In the genomic region with DNA sequence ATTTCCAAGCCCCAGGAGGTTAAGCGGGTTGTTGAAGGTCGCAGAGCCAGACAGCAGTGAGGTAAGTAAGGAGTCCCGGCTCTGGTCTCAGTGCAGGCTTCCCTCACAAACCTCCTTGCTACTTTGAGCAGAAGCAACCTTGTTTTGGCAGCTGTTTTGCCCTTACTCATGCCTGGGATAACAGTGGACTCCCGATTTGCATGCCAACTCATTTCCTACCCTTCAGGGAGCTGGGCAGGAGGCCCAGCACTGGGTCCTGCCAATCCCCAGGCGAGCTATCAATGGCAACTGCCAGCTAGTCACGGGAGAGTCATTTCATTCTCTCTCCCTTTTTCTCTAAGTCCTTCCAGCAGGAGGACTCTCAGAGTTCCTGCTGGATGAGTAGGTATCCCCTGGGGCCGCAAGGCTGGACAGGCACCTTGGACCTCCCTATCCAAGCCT, we compare ENCODE assay signal across 10 cellular contexts.
A peak's percentile ranks its signal among the peaks of the same experiment; 100 is the strongest.
DNase-seq lines count a peak whose midpoint lies in the region; ATAC-seq, FAIRE-seq and TF ChIP-seq lines count a peak whose summit lies in the region.
"Had no signal": no experiment of that assay in that cellular context is flagged by ENCODE, and none has a peak within 500 bp of the region (broad histone marks: within the 10 kb centered on the region; RNA-seq: fewer than 3 reads in every experiment).

No MANE protein-coding gene starts in this region.

- no peak for FAIRE-seq in HepG2 (lab: Jason Lieb, UNC)
- FAIRE-seq: endometrium had no signal

- no peak overlapping the region for H3K27ac ChIP-seq in right lobe of liver
- H3K27ac ChIP-seq in HepG2 (ENCODE audit: extremely low read length, insufficient read depth, low read length), result no peak overlapping the region
- peak overlapping the region; percentile 14 to 46 for H3K27ac ChIP-seq in aorta (ENCODE audit: low read depth in 1 of 2, low read length in 2 of 2)
- H3K27ac ChIP-seq: BLaER1 treated with 17β-estradiol and CSF1 and Interleukin-3, amounts not matched to agents 10 nM and 100 nM had no signal

- no peak overlapping the region for H3K9ac ChIP-seq in HepG2 (ENCODE audit: insufficient read depth, low read depth, low read length)
- H3K9ac ChIP-seq: BLaER1 treated with 17β-estradiol and CSF1 and Interleukin-3, amounts not matched to agents 10 nM and 100 nM had no signal

- no peaks in the 10 kb centered on the region for H3K9me3 Mint-ChIP-seq in stimulated activated effector memory CD8-positive, alpha-beta T cell treated with anti-CD3 and anti-CD28 coated beads, Interleukin-12 subunit alpha, Interleukin-12 subunit beta, amount 100 ng/mL, for 72 hours

- H3K79me2 ChIP-seq in HepG2 (ENCODE audit: insufficient read depth, low read length), result no peaks in the 10 kb centered on the region

- H3K4me2 ChIP-seq in HepG2 (ENCODE audit: low read depth, low read length), result no peak overlapping the region

- H3K4me1 ChIP-seq in right lobe of liver, result no peaks in the 10 kb centered on the region
- peaks cover 20% of the 10 kb centered on the region for H3K4me1 ChIP-seq in HepG2 (ENCODE audit: insufficient read depth, low read length)
- H3K4me1 ChIP-seq in aorta (ENCODE audit: control insufficient read depth in 1 of 2, insufficient read depth in 2 of 2, low read length in 2 of 2), result no peaks in the 10 kb centered on the region

- no peak for TF ChIP-seq CTCF in right lobe of liver (IDR thresholded peaks at IDR 0.05)
- no peak for TF ChIP-seq CTCF in HepG2 (CRISPR knock-in tag; IDR thresholded peaks at IDR 0.05)
- peak; percentile 17 for TF ChIP-seq CTCF in cardiac fibroblast (IDR thresholded peaks at IDR 0.05; ENCODE audit: low read depth, low read length)
- no peak for TF ChIP-seq CTCF in kidney epithelial cell (IDR thresholded peaks at IDR 0.05; ENCODE audit: insufficient read depth, low read length, poor library complexity, severe bottlenecking)

- no peaks in the 10 kb centered on the region for H4K20me1 ChIP-seq in HepG2 (ENCODE audit: insufficient read depth, low read length)
- H4K20me1 ChIP-seq: BLaER1 treated with 17β-estradiol and CSF1 and Interleukin-3, amounts not matched to agents 10 nM and 100 nM had no signal

- H3K36me3 ChIP-seq in right lobe of liver, result no peaks in the 10 kb centered on the region
- H3K36me3 ChIP-seq in HepG2 (replicated peaks in 1 of 2; ENCODE audit: control insufficient read depth in 1 of 2, insufficient read depth in 2 of 2, low read length in 2 of 2), result no peaks in the 10 kb centered on the region
- no peaks in the 10 kb centered on the region for H3K36me3 ChIP-seq in kidney epithelial cell (ENCODE audit: control insufficient read depth, insufficient read depth, low read length)
- H3K36me3 ChIP-seq in aorta (ENCODE audit: control insufficient read depth in 1 of 2, insufficient read depth in 2 of 2, low read length in 1 of 2), result no peaks in the 10 kb centered on the region
- H3K36me3 ChIP-seq: BLaER1 treated with 17β-estradiol and CSF1 and Interleukin-3, amounts not matched to agents 10 nM and 100 nM had no signal

- H2AFZ ChIP-seq in HepG2 (ENCODE audit: low read length), result no peak overlapping the region

- H3K27me3 ChIP-seq in right lobe of liver (no peaks in the 10 kb centered on the region), HepG2 (ENCODE audit: control insufficient read depth in 1 of 2, insufficient read depth in 2 of 2, low read length in 2 of 2) (peaks cover 0 to 6% of the 10 kb centered on the region in 2 experiments; a peak in 2 of 5 replicates), kidney epithelial cell (ENCODE audit: control insufficient read depth, insufficient read depth, low read length) (no peaks in the 10 kb centered on the region), aorta (ENCODE audit: control insufficient read depth in 1 of 2, insufficient read depth in 2 of 2, low read length in 1 of 2) (no peaks in the 10 kb centered on the region)
- H3K27me3 ChIP-seq: BLaER1 treated with 17β-estradiol and CSF1 and Interleukin-3, amounts not matched to agents 10 nM and 100 nM had no signal

- H3K4me1 Mint-ChIP-seq in stimulated activated effector memory CD8-positive, alpha-beta T cell treated with anti-CD3 and anti-CD28 coated beads, Interleukin-12 subunit alpha, Interleukin-12 subunit beta, amount 100 ng/mL, for 72 hours, result peaks cover 26% of the 10 kb centered on the region

- ATAC-seq in right lobe of liver (peak in 3 of 4 donors; percentile 20 to 84 (median 83)), HepG2 (no peak), aorta (ENCODE audit: low FRiP score) (peak; percentile 72), GM19035 (IDR thresholded peaks at IDR 0.05; ENCODE audit: unreplicated experiment) (no peak)
- no peak for ATAC-seq in stimulated activated effector memory CD8-positive, alpha-beta T cell treated with anti-CD3 and anti-CD28 coated beads, Interleukin-12 subunit alpha, Interleukin-12 subunit beta, amount 100 ng/mL, for 72 hours

- H3K4me3 Mint-ChIP-seq in stimulated activated effector memory CD8-positive, alpha-beta T cell treated with anti-CD3 and anti-CD28 coated beads, Interleukin-12 subunit alpha, Interleukin-12 subunit beta, amount 100 ng/mL, for 72 hours, result no peak overlapping the region

- H3K9me3 ChIP-seq in right lobe of liver (no peaks in the 10 kb centered on the region), HepG2 (ENCODE audit: low read length) (no peaks in the 10 kb centered on the region), aorta (ENCODE audit: control insufficient read depth, low read length) (no peaks in the 10 kb centered on the region)

- BruUV-seq in HepG2 (replicated peaks; lab: Mats Ljungman, UMichigan), result no TSS peak

- in situ Hi-C loops in HepG2 (cut with HindIII; ENCODE audit: extremely low pct_ligation_motif_present, low pct_unique_long_range_greater_than_20kb), result loop anchor here (10.0 kb wide), 1 partner anchor 211 kb away; no protein-coding TSS in a partner anchor

- CTCF ChIA-PET in HepG2 (lab: Yijun Ruan, JAX; ENCODE audit: low intra/inter-chr PET ratio, low total read pairs), result no interaction called here

- TF ChIP-seq EP300 in HepG2 (IDR thresholded peaks at IDR 0.05; ENCODE audit: low read depth in 2 of 2, low read length in 2 of 2) (no peak), HepG2 (CRISPR knock-in tag; IDR thresholded peaks at IDR 0.05; ENCODE audit: borderline replicate concordance) (no peak)

- H3K36me3 Mint-ChIP-seq in stimulated activated effector memory CD8-positive, alpha-beta T cell treated with anti-CD3 and anti-CD28 coated beads, Interleukin-12 subunit alpha, Interleukin-12 subunit beta, amount 100 ng/mL, for 72 hours, result peaks cover 4% of the 10 kb centered on the region

- H3K27ac Mint-ChIP-seq in stimulated activated effector memory CD8-positive, alpha-beta T cell treated with anti-CD3 and anti-CD28 coated beads, Interleukin-12 subunit alpha, Interleukin-12 subunit beta, amount 100 ng/mL, for 72 hours, result no peak overlapping the region

- TF ChIP-seq POLR2A in right lobe of liver (IDR thresholded peaks at IDR 0.05) (no peak), HepG2 (IDR thresholded peaks at IDR 0.05; ENCODE audit: insufficient read depth in 1 of 2, low read depth in 2 of 2, low read length in 2 of 2) (no peak)

- POLR2A ChIA-PET in HepG2 (lab: Yijun Ruan, JAX), result interaction anchor here (1.0 kb wide), 1 partner anchor 32 kb away, joined by 3 read pairs; no protein-coding TSS in a partner anchor

- WGBS in right lobe of liver (ENCODE audit: insufficient coverage, low coverage, low lambda C conversion rate, missing lambda C conversion rate), result 31% methylated on average over 5 of the region's 7 CpGs
- 9% methylated on average over 7 of the region's 7 CpGs for WGBS in HepG2 (ENCODE audit: low lambda C conversion rate)
- 0 to 4% methylated on average over 7 of the region's 7 CpGs for WGBS in aorta, 2 donors

- no peak for TF ChIP-seq RAD21 in HepG2 (CRISPR knock-in tag; IDR thresholded peaks at IDR 0.05)

- intact Hi-C loops in right lobe of liver (cut with DNase I) (no loop called here), HepG2 (cut with micrococcal nuclease; ENCODE audit: unreplicated experiment) (no loop called here), aorta (cut with DNase I) (loop anchor here (5.0 to 10.0 kb wide), 2 partner anchors 73 to 221 kb away; partner anchors contain the start of gene KSR1 (in 1 of the 2)), posterior vena cava (cut with DNase I) (no loop called here)

- H3K4me3 ChIP-seq in right lobe of liver (no peak overlapping the region), HepG2 (replicated peaks in 1 of 3; ENCODE audit: insufficient read depth in 1 of 3, low read depth in 2 of 3, low read length in 3 of 3) (no peak overlapping the region), cardiac fibroblast (replicated peaks in 1 of 2; ENCODE audit: low read depth in 2 of 2, low read length in 2 of 2) (no peak overlapping the region), kidney epithelial cell (ENCODE audit: low read depth, low read length) (no peak overlapping the region), aorta (ENCODE audit: low read length in 2 of 2) (no peak overlapping the region)
- H3K4me3 ChIP-seq: BLaER1 treated with 17β-estradiol and CSF1 and Interleukin-3, amounts not matched to agents 10 nM and 100 nM had no signal

- peak; percentile 45 to 73 (median 72) for DNase-seq in right lobe of liver
- DNase-seq in HepG2 (ENCODE audit: low spot score), result no peak
- peak; percentile 95 to 98 for DNase-seq in cardiac fibroblast (ENCODE audit: low read depth in 2 of 2)
- DNase-seq in kidney epithelial cell (ENCODE audit: low read depth), result peak; percentile 90
- DNase-seq in aorta, result peak; percentile 85 to 91
- no peak for DNase-seq in stimulated activated effector memory CD8-positive, alpha-beta T cell treated with anti-CD3 and anti-CD28 coated beads, Interleukin-12 subunit alpha, Interleukin-12 subunit beta, amount 100 ng/mL, for 72 hours (ENCODE audit: low spot score in 2 of 2)
- DNase-seq in posterior vena cava (ENCODE audit: low spot score), result no peak

TF ChIP-seq in HepG2, 621 proteins besides CTCF, POLR2A, EP300 and RAD21:
- no peak for TF ChIP-seq ZFP90 (CRISPR knock-in tag; IDR thresholded peaks at IDR 0.05; ENCODE audit: borderline replicate concordance)
TF ChIP-seq in HepG2: peak in this region for 0.

Comparison
In these comparisons a context has a peak if more than half of its experiments do, and no peak if none do; other contexts are left out.
1. ATAC-seq: peak in right lobe of liver (3 of 4) and aorta (single experiment); none in HepG2 (single experiment), GM19035 (single experiment) and stimulated activated effector memory CD8-positive, alpha-beta T cell treated with anti-CD3 and anti-CD28 coated beads, Interleukin-12 subunit alpha, Interleukin-12 subunit beta, amount 100 ng/mL, for 72 hours (single experiment).
2. DNase-seq: peak in right lobe of liver (3 of 3), cardiac fibroblast (2 of 2), kidney epithelial cell (single experiment) and aorta (2 of 2); none in HepG2 (single experiment), stimulated activated effector memory CD8-positive, alpha-beta T cell treated with anti-CD3 and anti-CD28 coated beads, Interleukin-12 subunit alpha, Interleukin-12 subunit beta, amount 100 ng/mL, for 72 hours (0 of 2) and posterior vena cava (single experiment).
3. H3K27ac ChIP-seq: peak in aorta (2 of 2); none in right lobe of liver (0 of 3) and HepG2 (single experiment).
4. intact Hi-C loops: an anchor here in aorta (5.0 to 10.0 kb wide); none called in right lobe of liver, HepG2 and posterior vena cava.